Comparison of ENCODE assay signal across 1 cellular context in the genomic region with DNA sequence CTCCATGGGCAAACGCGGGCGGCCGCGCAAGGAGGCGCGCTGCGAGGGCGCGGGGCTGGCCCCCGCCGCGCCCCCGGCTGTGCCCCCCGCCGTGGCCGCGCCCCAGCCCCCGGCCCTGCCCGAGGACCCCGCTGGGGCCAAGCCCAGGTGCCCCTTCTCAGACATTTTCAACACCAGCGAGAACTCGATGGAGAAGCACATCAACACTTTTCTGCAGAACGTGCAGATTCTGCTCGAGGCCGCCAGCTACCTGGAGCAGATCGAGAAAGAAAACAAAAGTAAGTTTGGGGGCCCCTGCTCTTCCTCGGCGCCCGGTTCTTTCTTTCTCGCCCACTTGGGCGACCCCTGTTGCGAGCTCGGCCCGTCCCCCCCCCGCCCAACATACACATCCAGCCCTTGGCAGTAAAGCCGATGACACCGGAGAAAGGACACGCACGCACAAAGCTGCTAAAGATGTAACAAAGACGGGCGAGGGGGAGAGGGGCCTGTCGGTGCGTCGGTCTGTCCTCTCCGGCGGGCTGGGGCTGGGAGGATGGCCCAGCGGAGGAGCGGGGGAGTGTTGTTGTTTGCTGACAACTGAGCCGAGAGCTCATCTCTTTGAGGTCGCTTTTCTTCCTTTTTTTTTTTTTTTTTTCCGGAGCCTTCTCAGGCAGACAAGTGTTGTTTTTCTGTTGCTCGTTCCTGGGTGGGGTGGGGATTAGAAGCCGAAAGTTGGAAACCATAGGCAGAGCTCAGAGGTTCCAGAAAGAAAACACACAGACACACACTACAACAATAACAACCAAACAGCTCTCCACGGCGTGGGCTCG.
TF ChIP-seq lines count a peak whose summit lies in the region.

No MANE protein-coding gene starts in this region.

TF ChIP-seq in GM12878, 131 proteins besides CTCF, POLR2A, EP300 and RAD21 (continued from another document):
- TF ChIP-seq, protein P1, sequence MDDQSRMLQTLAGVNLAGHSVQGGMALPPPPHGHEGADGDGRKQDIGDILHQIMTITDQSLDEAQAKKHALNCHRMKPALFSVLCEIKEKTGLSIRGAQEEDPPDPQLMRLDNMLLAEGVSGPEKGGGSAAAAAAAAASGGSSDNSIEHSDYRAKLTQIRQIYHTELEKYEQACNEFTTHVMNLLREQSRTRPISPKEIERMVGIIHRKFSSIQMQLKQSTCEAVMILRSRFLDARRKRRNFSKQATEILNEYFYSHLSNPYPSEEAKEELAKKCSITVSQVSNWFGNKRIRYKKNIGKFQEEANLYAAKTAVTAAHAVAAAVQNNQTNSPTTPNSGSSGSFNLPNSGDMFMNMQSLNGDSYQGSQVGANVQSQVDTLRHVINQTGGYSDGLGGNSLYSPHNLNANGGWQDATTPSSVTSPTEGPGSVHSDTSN (IDR thresholded peaks at IDR 0.05; ENCODE audit: insufficient replicate concordance, low read depth, low read length), result no peak
- TF ChIP-seq NR2F1 (conservative IDR thresholded peaks at IDR 0.05) (no peak), YBX1 (IDR thresholded peaks at IDR 0.05) (no peak), YY1 (IDR thresholded peaks at IDR 0.05; ENCODE audit: low read depth, low read length) (no peak), KLF5 (IDR thresholded peaks at IDR 0.05; ENCODE audit: partially characterized antibody) (no peak), MXI1 (IDR thresholded peaks at IDR 0.05; ENCODE audit: low read depth, low read length) (0 out of 2 replicates have a peak, but pooled peaks have one; percentile 15), CEBPB (IDR thresholded peaks at IDR 0.05; ENCODE audit: borderline replicate concordance in 1 of 2, low read depth in 2 of 2, low read length in 2 of 2) (no peak), JUNB (IDR thresholded peaks at IDR 0.05) (no peak), EGR1 (IDR thresholded peaks at IDR 0.05; ENCODE audit: borderline replicate concordance in 1 of 2, low read depth in 2 of 2, low read length in 2 of 2) (peak in 1 of 2 experiments; percentile 25; a peak in 1 of 3 replicates), RBBP5 (conservative IDR thresholded peaks at IDR 0.05) (no peak), SIN3A (IDR thresholded peaks at IDR 0.05; ENCODE audit: low read depth, low read length) (peak; percentile 5; the same call in 1 of the 2 replicates), JUND (IDR thresholded peaks at IDR 0.05; ENCODE audit: low read depth, low read length) (no peak), CREB1 (IDR thresholded peaks at IDR 0.05; ENCODE audit: low read depth) (no peak), LARP7 (IDR thresholded peaks at IDR 0.05) (no peak), HDGF (IDR thresholded peaks at IDR 0.05) (no peak), PAX5 (IDR thresholded peaks at IDR 0.05; ENCODE audit: borderline replicate concordance, low read depth, low read length) (no peak), TCF12 (IDR thresholded peaks at IDR 0.05; ENCODE audit: low read depth, low read length) (no peak), HCFC1 (IDR thresholded peaks at IDR 0.05; ENCODE audit: low read length) (no peak), POLR2AphosphoS5 (IDR thresholded peaks at IDR 0.05; ENCODE audit: low read length) (no peak), MTA3 (IDR thresholded peaks at IDR 0.05; ENCODE audit: borderline replicate concordance, low read length) (no peak), TAF1 (IDR thresholded peaks at IDR 0.05; ENCODE audit: borderline replicate concordance, low read depth, low read length) (no peak), MYC (IDR thresholded peaks at IDR 0.05; ENCODE audit: insufficient read depth, insufficient read length, insufficient replicate concordance, low read length, severe bottlenecking) (no peak), NBN (IDR thresholded peaks at IDR 0.05) (peak; percentile 42; the same call in 1 of the 2 replicates), NFIC (IDR thresholded peaks at IDR 0.05; ENCODE audit: low read depth, low read length) (no peak), TBL1XR1 (IDR thresholded peaks at IDR 0.05; ENCODE audit: low read depth, low read length) (no peak), HDAC2 (IDR thresholded peaks at IDR 0.05) (no peak), SREBF2 (IDR thresholded peaks at IDR 0.05; ENCODE audit: low read length) (no peak), EED (IDR thresholded peaks at IDR 0.05; ENCODE audit: low read depth) (0 out of 2 replicates have a peak, but pooled peaks have one; percentile 22), MEF2A (IDR thresholded peaks at IDR 0.05; ENCODE audit: insufficient read depth, low read depth, low read length) (no peak)
- TF ChIP-seq, protein P2, sequence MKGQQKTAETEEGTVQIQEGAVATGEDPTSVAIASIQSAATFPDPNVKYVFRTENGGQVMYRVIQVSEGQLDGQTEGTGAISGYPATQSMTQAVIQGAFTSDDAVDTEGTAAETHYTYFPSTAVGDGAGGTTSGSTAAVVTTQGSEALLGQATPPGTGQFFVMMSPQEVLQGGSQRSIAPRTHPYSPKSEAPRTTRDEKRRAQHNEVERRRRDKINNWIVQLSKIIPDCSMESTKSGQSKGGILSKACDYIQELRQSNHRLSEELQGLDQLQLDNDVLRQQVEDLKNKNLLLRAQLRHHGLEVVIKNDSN (IDR thresholded peaks at IDR 0.05; ENCODE audit: borderline replicate concordance, extremely low read length, insufficient read depth, low read depth, low read length), result no peak
- TF ChIP-seq, protein P3, sequence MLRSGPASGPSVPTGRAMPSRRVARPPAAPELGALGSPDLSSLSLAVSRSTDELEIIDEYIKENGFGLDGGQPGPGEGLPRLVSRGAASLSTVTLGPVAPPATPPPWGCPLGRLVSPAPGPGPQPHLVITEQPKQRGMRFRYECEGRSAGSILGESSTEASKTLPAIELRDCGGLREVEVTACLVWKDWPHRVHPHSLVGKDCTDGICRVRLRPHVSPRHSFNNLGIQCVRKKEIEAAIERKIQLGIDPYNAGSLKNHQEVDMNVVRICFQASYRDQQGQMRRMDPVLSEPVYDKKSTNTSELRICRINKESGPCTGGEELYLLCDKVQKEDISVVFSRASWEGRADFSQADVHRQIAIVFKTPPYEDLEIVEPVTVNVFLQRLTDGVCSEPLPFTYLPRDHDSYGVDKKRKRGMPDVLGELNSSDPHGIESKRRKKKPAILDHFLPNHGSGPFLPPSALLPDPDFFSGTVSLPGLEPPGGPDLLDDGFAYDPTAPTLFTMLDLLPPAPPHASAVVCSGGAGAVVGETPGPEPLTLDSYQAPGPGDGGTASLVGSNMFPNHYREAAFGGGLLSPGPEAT (IDR thresholded peaks at IDR 0.05; ENCODE audit: low read depth), result peak; percentile 24; the same call in 1 of the 2 replicates
- TF ChIP-seq, protein P4, sequence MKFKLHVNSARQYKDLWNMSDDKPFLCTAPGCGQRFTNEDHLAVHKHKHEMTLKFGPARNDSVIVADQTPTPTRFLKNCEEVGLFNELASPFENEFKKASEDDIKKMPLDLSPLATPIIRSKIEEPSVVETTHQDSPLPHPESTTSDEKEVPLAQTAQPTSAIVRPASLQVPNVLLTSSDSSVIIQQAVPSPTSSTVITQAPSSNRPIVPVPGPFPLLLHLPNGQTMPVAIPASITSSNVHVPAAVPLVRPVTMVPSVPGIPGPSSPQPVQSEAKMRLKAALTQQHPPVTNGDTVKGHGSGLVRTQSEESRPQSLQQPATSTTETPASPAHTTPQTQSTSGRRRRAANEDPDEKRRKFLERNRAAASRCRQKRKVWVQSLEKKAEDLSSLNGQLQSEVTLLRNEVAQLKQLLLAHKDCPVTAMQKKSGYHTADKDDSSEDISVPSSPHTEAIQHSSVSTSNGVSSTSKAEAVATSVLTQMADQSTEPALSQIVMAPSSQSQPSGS (IDR thresholded peaks at IDR 0.05; ENCODE audit: low read length), result no peak
- TF ChIP-seq, protein P5, sequence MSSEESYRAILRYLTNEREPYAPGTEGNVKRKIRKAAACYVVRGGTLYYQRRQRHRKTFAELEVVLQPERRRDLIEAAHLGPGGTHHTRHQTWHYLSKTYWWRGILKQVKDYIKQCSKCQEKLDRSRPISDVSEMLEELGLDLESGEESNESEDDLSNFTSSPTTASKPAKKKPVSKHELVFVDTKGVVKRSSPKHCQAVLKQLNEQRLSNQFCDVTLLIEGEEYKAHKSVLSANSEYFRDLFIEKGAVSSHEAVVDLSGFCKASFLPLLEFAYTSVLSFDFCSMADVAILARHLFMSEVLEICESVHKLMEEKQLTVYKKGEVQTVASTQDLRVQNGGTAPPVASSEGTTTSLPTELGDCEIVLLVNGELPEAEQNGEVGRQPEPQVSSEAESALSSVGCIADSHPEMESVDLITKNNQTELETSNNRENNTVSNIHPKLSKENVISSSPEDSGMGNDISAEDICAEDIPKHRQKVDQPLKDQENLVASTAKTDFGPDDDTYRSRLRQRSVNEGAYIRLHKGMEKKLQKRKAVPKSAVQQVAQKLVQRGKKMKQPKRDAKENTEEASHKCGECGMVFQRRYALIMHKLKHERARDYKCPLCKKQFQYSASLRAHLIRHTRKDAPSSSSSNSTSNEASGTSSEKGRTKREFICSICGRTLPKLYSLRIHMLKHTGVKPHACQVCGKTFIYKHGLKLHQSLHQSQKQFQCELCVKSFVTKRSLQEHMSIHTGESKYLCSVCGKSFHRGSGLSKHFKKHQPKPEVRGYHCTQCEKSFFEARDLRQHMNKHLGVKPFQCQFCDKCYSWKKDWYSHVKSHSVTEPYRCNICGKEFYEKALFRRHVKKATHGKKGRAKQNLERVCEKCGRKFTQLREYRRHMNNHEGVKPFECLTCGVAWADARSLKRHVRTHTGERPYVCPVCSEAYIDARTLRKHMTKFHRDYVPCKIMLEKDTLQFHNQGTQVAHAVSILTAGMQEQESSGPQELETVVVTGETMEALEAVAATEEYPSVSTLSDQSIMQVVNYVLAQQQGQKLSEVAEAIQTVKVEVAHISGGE (CRISPR knock-in tag; IDR thresholded peaks at IDR 0.05), result no peak
- TF ChIP-seq, protein P6, sequence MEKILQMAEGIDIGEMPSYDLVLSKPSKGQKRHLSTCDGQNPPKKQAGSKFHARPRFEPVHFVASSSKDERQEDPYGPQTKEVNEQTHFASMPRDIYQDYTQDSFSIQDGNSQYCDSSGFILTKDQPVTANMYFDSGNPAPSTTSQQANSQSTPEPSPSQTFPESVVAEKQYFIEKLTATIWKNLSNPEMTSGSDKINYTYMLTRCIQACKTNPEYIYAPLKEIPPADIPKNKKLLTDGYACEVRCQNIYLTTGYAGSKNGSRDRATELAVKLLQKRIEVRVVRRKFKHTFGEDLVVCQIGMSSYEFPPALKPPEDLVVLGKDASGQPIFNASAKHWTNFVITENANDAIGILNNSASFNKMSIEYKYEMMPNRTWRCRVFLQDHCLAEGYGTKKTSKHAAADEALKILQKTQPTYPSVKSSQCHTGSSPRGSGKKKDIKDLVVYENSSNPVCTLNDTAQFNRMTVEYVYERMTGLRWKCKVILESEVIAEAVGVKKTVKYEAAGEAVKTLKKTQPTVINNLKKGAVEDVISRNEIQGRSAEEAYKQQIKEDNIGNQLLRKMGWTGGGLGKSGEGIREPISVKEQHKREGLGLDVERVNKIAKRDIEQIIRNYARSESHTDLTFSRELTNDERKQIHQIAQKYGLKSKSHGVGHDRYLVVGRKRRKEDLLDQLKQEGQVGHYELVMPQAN (conservative IDR thresholded peaks at IDR 0.05), result 0 out of 2 replicates have a peak, but pooled peaks have one; percentile 2
- TF ChIP-seq, protein P7, sequence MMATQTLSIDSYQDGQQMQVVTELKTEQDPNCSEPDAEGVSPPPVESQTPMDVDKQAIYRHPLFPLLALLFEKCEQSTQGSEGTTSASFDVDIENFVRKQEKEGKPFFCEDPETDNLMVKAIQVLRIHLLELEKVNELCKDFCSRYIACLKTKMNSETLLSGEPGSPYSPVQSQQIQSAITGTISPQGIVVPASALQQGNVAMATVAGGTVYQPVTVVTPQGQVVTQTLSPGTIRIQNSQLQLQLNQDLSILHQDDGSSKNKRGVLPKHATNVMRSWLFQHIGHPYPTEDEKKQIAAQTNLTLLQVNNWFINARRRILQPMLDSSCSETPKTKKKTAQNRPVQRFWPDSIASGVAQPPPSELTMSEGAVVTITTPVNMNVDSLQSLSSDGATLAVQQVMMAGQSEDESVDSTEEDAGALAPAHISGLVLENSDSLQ (IDR thresholded peaks at IDR 0.05), result peak; percentile 8; the same call in 1 of the 2 replicates
- TF ChIP-seq, protein P8, sequence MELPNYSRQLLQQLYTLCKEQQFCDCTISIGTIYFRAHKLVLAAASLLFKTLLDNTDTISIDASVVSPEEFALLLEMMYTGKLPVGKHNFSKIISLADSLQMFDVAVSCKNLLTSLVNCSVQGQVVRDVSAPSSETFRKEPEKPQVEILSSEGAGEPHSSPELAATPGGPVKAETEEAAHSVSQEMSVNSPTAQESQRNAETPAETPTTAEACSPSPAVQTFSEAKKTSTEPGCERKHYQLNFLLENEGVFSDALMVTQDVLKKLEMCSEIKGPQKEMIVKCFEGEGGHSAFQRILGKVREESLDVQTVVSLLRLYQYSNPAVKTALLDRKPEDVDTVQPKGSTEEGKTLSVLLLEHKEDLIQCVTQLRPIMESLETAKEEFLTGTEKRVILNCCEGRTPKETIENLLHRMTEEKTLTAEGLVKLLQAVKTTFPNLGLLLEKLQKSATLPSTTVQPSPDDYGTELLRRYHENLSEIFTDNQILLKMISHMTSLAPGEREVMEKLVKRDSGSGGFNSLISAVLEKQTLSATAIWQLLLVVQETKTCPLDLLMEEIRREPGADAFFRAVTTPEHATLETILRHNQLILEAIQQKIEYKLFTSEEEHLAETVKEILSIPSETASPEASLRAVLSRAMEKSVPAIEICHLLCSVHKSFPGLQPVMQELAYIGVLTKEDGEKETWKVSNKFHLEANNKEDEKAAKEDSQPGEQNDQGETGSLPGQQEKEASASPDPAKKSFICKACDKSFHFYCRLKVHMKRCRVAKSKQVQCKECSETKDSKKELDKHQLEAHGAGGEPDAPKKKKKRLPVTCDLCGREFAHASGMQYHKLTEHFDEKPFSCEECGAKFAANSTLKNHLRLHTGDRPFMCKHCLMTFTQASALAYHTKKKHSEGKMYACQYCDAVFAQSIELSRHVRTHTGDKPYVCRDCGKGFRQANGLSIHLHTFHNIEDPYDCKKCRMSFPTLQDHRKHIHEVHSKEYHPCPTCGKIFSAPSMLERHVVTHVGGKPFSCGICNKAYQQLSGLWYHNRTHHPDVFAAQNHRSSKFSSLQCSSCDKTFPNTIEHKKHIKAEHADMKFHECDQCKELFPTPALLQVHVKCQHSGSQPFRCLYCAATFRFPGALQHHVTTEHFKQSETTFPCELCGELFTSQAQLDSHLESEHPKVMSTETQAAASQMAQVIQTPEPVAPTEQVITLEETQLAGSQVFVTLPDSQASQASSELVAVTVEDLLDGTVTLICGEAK (IDR thresholded peaks at IDR 0.05; ENCODE audit: borderline replicate concordance), result no peak
- TF ChIP-seq, protein P9, sequence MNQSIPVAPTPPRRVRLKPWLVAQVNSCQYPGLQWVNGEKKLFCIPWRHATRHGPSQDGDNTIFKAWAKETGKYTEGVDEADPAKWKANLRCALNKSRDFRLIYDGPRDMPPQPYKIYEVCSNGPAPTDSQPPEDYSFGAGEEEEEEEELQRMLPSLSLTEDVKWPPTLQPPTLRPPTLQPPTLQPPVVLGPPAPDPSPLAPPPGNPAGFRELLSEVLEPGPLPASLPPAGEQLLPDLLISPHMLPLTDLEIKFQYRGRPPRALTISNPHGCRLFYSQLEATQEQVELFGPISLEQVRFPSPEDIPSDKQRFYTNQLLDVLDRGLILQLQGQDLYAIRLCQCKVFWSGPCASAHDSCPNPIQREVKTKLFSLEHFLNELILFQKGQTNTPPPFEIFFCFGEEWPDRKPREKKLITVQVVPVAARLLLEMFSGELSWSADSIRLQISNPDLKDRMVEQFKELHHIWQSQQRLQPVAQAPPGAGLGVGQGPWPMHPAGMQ (IDR thresholded peaks at IDR 0.05; ENCODE audit: borderline replicate concordance), result no peak
